Comparison of ENCODE assay signal across 1 cellular context in the genomic region with DNA sequence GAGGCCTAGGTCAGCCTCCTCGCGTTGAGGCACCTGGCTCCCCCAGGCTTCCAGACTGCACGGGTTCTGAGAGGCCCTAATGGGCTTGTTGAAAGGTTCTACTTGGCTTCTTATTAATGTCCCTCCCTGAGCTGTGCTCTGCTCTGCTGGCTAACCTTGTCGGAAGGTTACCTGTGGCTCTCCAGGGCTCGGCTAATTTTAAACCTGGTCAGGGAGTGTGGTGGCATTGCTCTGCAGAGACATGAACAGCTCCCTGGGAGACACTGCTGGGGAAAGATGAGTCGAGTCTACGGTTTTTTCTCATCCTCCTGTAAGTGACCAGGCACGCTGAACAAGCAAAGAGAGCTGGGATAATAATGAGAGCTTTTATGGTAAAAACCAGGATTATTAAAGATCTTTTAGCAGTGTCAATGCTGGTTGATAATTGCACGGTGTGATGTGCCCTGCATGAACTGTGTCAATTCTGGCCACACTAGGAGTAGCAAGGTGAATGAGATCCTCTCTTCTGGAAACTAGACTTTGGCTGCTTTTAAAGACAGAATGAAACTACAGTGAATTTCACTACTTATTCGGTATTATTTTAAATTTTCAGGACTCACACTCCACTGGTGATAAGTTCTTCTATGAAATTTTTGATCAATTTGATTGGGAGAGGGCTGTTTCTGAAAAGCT.
TF ChIP-seq lines count a peak whose summit lies in the region.

No MANE protein-coding gene starts in this region.

TF ChIP-seq in K562, 482 proteins besides CTCF, POLR2A, EP300 and RAD21 (continued from another document):
- TF ChIP-seq, protein P1, sequence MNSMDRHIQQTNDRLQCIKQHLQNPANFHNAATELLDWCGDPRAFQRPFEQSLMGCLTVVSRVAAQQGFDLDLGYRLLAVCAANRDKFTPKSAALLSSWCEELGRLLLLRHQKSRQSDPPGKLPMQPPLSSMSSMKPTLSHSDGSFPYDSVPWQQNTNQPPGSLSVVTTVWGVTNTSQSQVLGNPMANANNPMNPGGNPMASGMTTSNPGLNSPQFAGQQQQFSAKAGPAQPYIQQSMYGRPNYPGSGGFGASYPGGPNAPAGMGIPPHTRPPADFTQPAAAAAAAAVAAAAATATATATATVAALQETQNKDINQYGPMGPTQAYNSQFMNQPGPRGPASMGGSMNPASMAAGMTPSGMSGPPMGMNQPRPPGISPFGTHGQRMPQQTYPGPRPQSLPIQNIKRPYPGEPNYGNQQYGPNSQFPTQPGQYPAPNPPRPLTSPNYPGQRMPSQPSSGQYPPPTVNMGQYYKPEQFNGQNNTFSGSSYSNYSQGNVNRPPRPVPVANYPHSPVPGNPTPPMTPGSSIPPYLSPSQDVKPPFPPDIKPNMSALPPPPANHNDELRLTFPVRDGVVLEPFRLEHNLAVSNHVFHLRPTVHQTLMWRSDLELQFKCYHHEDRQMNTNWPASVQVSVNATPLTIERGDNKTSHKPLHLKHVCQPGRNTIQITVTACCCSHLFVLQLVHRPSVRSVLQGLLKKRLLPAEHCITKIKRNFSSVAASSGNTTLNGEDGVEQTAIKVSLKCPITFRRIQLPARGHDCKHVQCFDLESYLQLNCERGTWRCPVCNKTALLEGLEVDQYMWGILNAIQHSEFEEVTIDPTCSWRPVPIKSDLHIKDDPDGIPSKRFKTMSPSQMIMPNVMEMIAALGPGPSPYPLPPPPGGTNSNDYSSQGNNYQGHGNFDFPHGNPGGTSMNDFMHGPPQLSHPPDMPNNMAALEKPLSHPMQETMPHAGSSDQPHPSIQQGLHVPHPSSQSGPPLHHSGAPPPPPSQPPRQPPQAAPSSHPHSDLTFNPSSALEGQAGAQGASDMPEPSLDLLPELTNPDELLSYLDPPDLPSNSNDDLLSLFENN (IDR thresholded peaks at IDR 0.05; ENCODE audit: low read depth in 2 of 2, low read length in 2 of 2) = no peak
- no peak for TF ChIP-seq MTA2 (IDR thresholded peaks at IDR 0.05; ENCODE audit: low read depth)
- TF ChIP-seq SMAD1 (IDR thresholded peaks at IDR 0.05; ENCODE audit: low read depth, low read length, partially characterized antibody) = no peak
- TF ChIP-seq, protein P2, sequence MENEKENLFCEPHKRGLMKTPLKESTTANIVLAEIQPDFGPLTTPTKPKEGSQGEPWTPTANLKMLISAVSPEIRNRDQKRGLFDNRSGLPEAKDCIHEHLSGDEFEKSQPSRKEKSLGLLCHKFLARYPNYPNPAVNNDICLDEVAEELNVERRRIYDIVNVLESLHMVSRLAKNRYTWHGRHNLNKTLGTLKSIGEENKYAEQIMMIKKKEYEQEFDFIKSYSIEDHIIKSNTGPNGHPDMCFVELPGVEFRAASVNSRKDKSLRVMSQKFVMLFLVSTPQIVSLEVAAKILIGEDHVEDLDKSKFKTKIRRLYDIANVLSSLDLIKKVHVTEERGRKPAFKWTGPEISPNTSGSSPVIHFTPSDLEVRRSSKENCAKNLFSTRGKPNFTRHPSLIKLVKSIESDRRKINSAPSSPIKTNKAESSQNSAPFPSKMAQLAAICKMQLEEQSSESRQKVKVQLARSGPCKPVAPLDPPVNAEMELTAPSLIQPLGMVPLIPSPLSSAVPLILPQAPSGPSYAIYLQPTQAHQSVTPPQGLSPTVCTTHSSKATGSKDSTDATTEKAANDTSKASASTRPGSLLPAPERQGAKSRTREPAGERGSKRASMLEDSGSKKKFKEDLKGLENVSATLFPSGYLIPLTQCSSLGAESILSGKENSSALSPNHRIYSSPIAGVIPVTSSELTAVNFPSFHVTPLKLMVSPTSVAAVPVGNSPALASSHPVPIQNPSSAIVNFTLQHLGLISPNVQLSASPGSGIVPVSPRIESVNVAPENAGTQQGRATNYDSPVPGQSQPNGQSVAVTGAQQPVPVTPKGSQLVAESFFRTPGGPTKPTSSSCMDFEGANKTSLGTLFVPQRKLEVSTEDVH (IDR thresholded peaks at IDR 0.05; ENCODE audit: low read depth, partially characterized antibody) = no peak
- TF ChIP-seq, protein P3, sequence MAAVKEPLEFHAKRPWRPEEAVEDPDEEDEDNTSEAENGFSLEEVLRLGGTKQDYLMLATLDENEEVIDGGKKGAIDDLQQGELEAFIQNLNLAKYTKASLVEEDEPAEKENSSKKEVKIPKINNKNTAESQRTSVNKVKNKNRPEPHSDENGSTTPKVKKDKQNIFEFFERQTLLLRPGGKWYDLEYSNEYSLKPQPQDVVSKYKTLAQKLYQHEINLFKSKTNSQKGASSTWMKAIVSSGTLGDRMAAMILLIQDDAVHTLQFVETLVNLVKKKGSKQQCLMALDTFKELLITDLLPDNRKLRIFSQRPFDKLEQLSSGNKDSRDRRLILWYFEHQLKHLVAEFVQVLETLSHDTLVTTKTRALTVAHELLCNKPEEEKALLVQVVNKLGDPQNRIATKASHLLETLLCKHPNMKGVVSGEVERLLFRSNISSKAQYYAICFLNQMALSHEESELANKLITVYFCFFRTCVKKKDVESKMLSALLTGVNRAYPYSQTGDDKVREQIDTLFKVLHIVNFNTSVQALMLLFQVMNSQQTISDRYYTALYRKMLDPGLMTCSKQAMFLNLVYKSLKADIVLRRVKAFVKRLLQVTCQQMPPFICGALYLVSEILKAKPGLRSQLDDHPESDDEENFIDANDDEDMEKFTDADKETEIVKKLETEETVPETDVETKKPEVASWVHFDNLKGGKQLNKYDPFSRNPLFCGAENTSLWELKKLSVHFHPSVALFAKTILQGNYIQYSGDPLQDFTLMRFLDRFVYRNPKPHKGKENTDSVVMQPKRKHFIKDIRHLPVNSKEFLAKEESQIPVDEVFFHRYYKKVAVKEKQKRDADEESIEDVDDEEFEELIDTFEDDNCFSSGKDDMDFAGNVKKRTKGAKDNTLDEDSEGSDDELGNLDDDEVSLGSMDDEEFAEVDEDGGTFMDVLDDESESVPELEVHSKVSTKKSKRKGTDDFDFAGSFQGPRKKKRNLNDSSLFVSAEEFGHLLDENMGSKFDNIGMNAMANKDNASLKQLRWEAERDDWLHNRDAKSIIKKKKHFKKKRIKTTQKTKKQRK (IDR thresholded peaks at IDR 0.05; ENCODE audit: borderline replicate concordance, low read depth, low read length) = no peak
- TF ChIP-seq ETS2 (tag; IDR thresholded peaks at IDR 0.05; ENCODE audit: borderline replicate concordance, poor library complexity, severe bottlenecking) = no peak
- no peak for TF ChIP-seq ZNF77 (CRISPR knock-in tag; IDR thresholded peaks at IDR 0.05)
- no peak for TF ChIP-seq HIVEP1 (CRISPR knock-in tag; IDR thresholded peaks at IDR 0.05)
- no peak for TF ChIP-seq ZFP1 (CRISPR knock-in tag; IDR thresholded peaks at IDR 0.05)
- TF ChIP-seq HMG20B (CRISPR knock-in tag; IDR thresholded peaks at IDR 0.05) = no peak
